Comparison of ENCODE assay signal across 10 cellular contexts in the genomic region with DNA sequence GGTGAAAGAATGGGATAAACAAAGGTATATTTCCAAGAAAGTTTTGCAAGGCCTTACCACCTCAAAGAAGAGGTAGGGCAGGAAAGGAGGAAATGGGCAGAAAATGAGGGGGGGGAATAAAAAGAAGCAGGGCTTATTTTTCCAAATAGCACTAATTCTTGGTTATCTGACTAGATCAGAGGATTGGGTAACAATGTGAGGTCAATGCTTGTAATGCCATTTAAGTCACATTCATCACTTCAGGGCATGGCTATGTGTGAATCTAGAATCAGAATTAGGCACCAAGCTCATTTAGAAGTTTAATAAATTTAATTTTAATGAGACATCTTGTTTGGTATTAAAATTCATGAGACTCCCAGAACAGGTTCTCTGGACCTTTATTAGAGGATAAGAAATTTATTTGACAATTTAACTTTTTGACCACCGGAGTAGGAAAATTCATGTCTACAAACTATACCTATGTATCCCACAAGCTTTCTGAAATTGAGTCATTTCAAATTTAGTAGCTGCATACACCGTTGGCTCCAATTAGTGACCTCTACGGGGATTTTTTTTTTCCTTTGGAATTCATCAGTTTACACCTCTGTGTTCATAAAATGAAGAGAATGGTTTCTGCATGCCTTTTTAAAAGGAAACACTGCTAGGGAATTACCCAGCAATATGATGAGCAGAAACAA. TPM values are rescaled to one million over a fixed set of nuclear protein-coding genes. Genes with fewer than 3 reads are reported as not detected.
DNase-seq lines count a peak whose midpoint lies in the region; TF ChIP-seq lines count a peak whose summit lies in the region.
"Had no signal": no experiment of that assay in that cellular context is flagged by ENCODE, and none has a peak within 500 bp of the region (broad histone marks: within the 10 kb centered on the region; RNA-seq: fewer than 3 reads in every experiment).

No MANE protein-coding gene starts in this region.

- H3K4me1 ChIP-seq in CD8-positive, alpha-beta memory T cell (ENCODE audit: insufficient read depth, low read length): no peaks in the 10 kb centered on the region
- peaks cover 7% of the 10 kb centered on the region for H3K4me1 ChIP-seq in colonic mucosa

- no peaks in the 10 kb centered on the region for H3K27me3 ChIP-seq in CD8-positive, alpha-beta memory T cell (ENCODE audit: insufficient read depth, low read length, poor library complexity, severe bottlenecking)
- no peaks in the 10 kb centered on the region for H3K27me3 ChIP-seq in colonic mucosa
- H3K27me3 ChIP-seq: right lobe of liver had no signal

- peak overlapping the region in 7 of 8 donors; percentile 21 to 92 (median 70) for H3K27ac Mint-ChIP-seq in CD8-positive, alpha-beta memory T cell
- H3K27ac Mint-ChIP-seq in HFFc6: peak overlapping the region; percentile 89
- no peak overlapping the region for H3K27ac Mint-ChIP-seq in neural crest cell (ENCODE audit: unreplicated experiment)

- no peaks in the 10 kb centered on the region for H3K9me3 ChIP-seq in CD8-positive, alpha-beta memory T cell (ENCODE audit: low read length)
- no peaks in the 10 kb centered on the region for H3K9me3 ChIP-seq in colonic mucosa
- H3K9me3 ChIP-seq: right lobe of liver had no signal

- H3K4me1 Mint-ChIP-seq in CD8-positive, alpha-beta memory T cell: peaks cover 26 to 49% (median 45%) of the 10 kb centered on the region in 3 donors
- H3K4me1 Mint-ChIP-seq in HFFc6 (ENCODE audit: low read depth): peaks cover 41% of the 10 kb centered on the region
- H3K4me1 Mint-ChIP-seq in neural crest cell: peaks cover 23% of the 10 kb centered on the region

- intact Hi-C loops in colonic mucosa (cut with DNase I): no loop called here

- DNase-seq in CD8-positive, alpha-beta memory T cell: no peak
- DNase-seq in HFFc6: no peak
- DNase-seq in colonic mucosa: no peak
- no peak for DNase-seq in neural crest cell (ENCODE audit: low read depth, low spot score)
- DNase-seq in cerebellum (ENCODE audit: low spot score): no peak
- DNase-seq in COLO668 (lab: John Stamatoyannopoulos, UW; ENCODE audit: unreplicated experiment): no peak
- DNase-seq in A172 (ENCODE audit: low spot score): no peak
- DNase-seq: NCI-H2107, right lobe of liver had no signal

- H3K4me3 ChIP-seq in CD8-positive, alpha-beta memory T cell (ENCODE audit: low read length): no peak overlapping the region
- no peak overlapping the region for H3K4me3 ChIP-seq in colonic mucosa

- TF ChIP-seq CTCF in HFFc6 (IDR thresholded peaks at IDR 0.05) (no peak), colonic mucosa (IDR thresholded peaks at IDR 0.05) (no peak), neural crest cell (conservative IDR thresholded peaks at IDR 0.05) (no peak)

- H3K9ac ChIP-seq in colonic mucosa (ENCODE audit: low read depth in 2 of 2, low read length in 2 of 2): no peak overlapping the region

- peaks cover 0 to 11% (median 0%) of the 10 kb centered on the region in 3 donors for H3K36me3 Mint-ChIP-seq in CD8-positive, alpha-beta memory T cell
- no peaks in the 10 kb centered on the region for H3K36me3 Mint-ChIP-seq in HFFc6 (ENCODE audit: low read depth)
- H3K36me3 Mint-ChIP-seq in neural crest cell (ENCODE audit: low read depth): peaks cover 8% of the 10 kb centered on the region

- peaks cover 0 to 2% (median 0%) of the 10 kb centered on the region in 5 donors for H3K9me3 Mint-ChIP-seq in CD8-positive, alpha-beta memory T cell
- no peaks in the 10 kb centered on the region for H3K9me3 Mint-ChIP-seq in HFFc6
- no peaks in the 10 kb centered on the region for H3K9me3 Mint-ChIP-seq in neural crest cell

- CTCF ChIA-PET in CD8-positive, alpha-beta memory T cell (lab: Charles Lee): no interaction called here

- no peaks in the 10 kb centered on the region for H3K36me3 ChIP-seq in CD8-positive, alpha-beta memory T cell (ENCODE audit: insufficient read depth, low read length)
- no peaks in the 10 kb centered on the region for H3K36me3 ChIP-seq in colonic mucosa
- H3K36me3 ChIP-seq: right lobe of liver had no signal

- peaks cover 0 to 4% of the 10 kb centered on the region in 2 donors for H3K27me3 Mint-ChIP-seq in CD8-positive, alpha-beta memory T cell
- no peaks in the 10 kb centered on the region for H3K27me3 Mint-ChIP-seq in HFFc6 (ENCODE audit: insufficient read depth)
- no peaks in the 10 kb centered on the region for H3K27me3 Mint-ChIP-seq in neural crest cell (ENCODE audit: low read depth)

- POLR2A ChIA-PET in CD8-positive, alpha-beta memory T cell (lab: Charles Lee): interaction anchor here (0.5 kb wide), 1 partner anchor 1817 kb away, joined by 3 read pairs; no protein-coding TSS in a partner anchor

- H3K4me3 Mint-ChIP-seq in CD8-positive, alpha-beta memory T cell: peak overlapping the region in 6 of 7 donors; percentile 17 to 95 (median 88)
- H3K4me3 Mint-ChIP-seq in HFFc6: peak overlapping the region; percentile 87
- H3K4me3 Mint-ChIP-seq in neural crest cell: peak overlapping the region; percentile 94

- no peak overlapping the region for H3K27ac ChIP-seq in CD8-positive, alpha-beta memory T cell (ENCODE audit: low read depth, low read length)
- peak overlapping the region; percentile 91 for H3K27ac ChIP-seq in colonic mucosa
- H3K27ac ChIP-seq: WERI-Rb-1 had no signal

RNA-seq across cellular contexts. Expression of gene STS, which starts 1.3 kb away (rescaled TPM):
- total RNA-seq in CD8-positive, alpha-beta memory T cell: 1 to 10 TPM; 1.9 to 2.1 TPM
- polyA plus RNA-seq in CD8-positive, alpha-beta memory T cell: 1.7 TPM
- 10 to 100 TPM; 11.3 to 15.2 (median 13.3) TPM for total RNA-seq in HFFc6 (2021; fragmentation: NEBNext Ultra II Directional; extraction: Animal tissue kit (Norgen Biotek cat#: 25700))
- total RNA-seq in colonic mucosa (10 to 100 TPM; 15.1 to 20.0 TPM), neural crest cell (6.3 and 6.9 TPM in 2 replicates), cerebellum (8.9 TPM)
- 1.9 and 2.3 TPM in 2 replicates for total RNA-seq in A172 (2014; rRNA removed; shearing (Covaris generic))

RNA-seq across cellular contexts. Expression of gene PUDP, which starts 1.8 kb away (rescaled TPM):
- total RNA-seq in CD8-positive, alpha-beta memory T cell: 10 to 100 TPM; 23.2 to 26.2 TPM
- 18.0 TPM for polyA plus RNA-seq in CD8-positive, alpha-beta memory T cell
- total RNA-seq in HFFc6 (2021; fragmentation: NEBNext Ultra II Directional; extraction: Animal tissue kit (Norgen Biotek cat#: 25700)): 10 to 100 TPM; 23.6 to 30.9 (median 25.9) TPM
- total RNA-seq in colonic mucosa (10 to 100 TPM; 55.1 to 62.4 TPM), neural crest cell (75.0 and 75.8 TPM in 2 replicates), cerebellum (10.1 TPM)
- total RNA-seq in A172 (2014; rRNA removed; shearing (Covaris generic)): 12.1 and 12.4 TPM in 2 replicates
